ENCODE assay signal across 11 cellular contexts in genomic region chr21:28793043-28793442, GRCh38.
A peak's percentile ranks its signal among the peaks of the same experiment; 100 is the strongest.
DNase-seq lines count a peak whose midpoint lies in the region; ATAC-seq and TF ChIP-seq lines count a peak whose summit lies in the region.
"Had no signal": no experiment of that assay in that cellular context is flagged by ENCODE, and none has a peak within 500 bp of the region (broad histone marks: within the 10 kb centered on the region; RNA-seq: fewer than 3 reads in every experiment).

No MANE protein-coding gene starts in this region.

- H3K9me3 Mint-ChIP-seq in natural killer cell treated with Interleukin-12 subunit alpha and Interleukin-12 subunit beta and Interleukin-15 and Interleukin-18, amount 100 ng/mL, for 72 hours, result no peaks in the 10 kb centered on the region

- in situ Hi-C loops in G401 (cut with HindIII; ENCODE audit: low sequenced_read_pairs), result no loop called here

- H3K4me3 ChIP-seq in PC-3 (ENCODE audit: low read length) (no peak overlapping the region), fibroblast of lung (replicated peaks in 1 of 4; ENCODE audit: control extremely low read depth in 1 of 4, insufficient read depth in 1 of 4, low read depth in 3 of 4, low read length in 4 of 4) (no peak overlapping the region)

- peak overlapping the region; percentile 18 for H3K4me3 Mint-ChIP-seq in natural killer cell treated with Interleukin-12 subunit alpha and Interleukin-12 subunit beta and Interleukin-15 and Interleukin-18, amount 100 ng/mL, for 72 hours
- H3K4me3 Mint-ChIP-seq: activated naive CD8-positive, alpha-beta T cell; stimulated activated naive CD8-positive, alpha-beta T cell treated with anti-CD3 and anti-CD28 coated beads, Interleukin-15, amount 100 ng/mL, for 72 hours had no signal

- ATAC-seq in PC-3, result peak; percentile 25; the same call in 1 of the 2 replicates
- ATAC-seq in natural killer cell treated with Interleukin-12 subunit alpha and Interleukin-12 subunit beta and Interleukin-15 and Interleukin-18, amount 100 ng/mL, for 72 hours, result no peak
- ATAC-seq in HG02588 (IDR thresholded peaks at IDR 0.05; ENCODE audit: unreplicated experiment), result no peak
- ATAC-seq in HG03457 (IDR thresholded peaks at IDR 0.05; ENCODE audit: unreplicated experiment), result no peak
- ATAC-seq: stimulated activated naive CD8-positive, alpha-beta T cell treated with anti-CD3 and anti-CD28 coated beads, Interleukin-15, amount 100 ng/mL, for 72 hours had no signal

- H3K36me3 ChIP-seq in PC-3 (ENCODE audit: low read depth, low read length) (no peaks in the 10 kb centered on the region), fibroblast of lung (ENCODE audit: control insufficient read depth, insufficient read depth, low read length) (no peaks in the 10 kb centered on the region)

- no TSS peak for BruUV-seq in PC-3 (replicated peaks; lab: Mats Ljungman, UMichigan)

- H3K9me3 ChIP-seq in PC-3 (ENCODE audit: low read length) (no peaks in the 10 kb centered on the region), fibroblast of lung (ENCODE audit: control insufficient read depth, insufficient read depth, low read depth, low read length) (no peaks in the 10 kb centered on the region)

- H3K4me1 Mint-ChIP-seq in natural killer cell treated with Interleukin-12 subunit alpha and Interleukin-12 subunit beta and Interleukin-15 and Interleukin-18, amount 100 ng/mL, for 72 hours (ENCODE audit: low read depth in 2 of 2), result peaks cover 23 to 36% of the 10 kb centered on the region in 2 donors

- no peaks in the 10 kb centered on the region for H3K27me3 ChIP-seq in PC-3 (ENCODE audit: low read length)
- H3K27me3 ChIP-seq in fibroblast of lung (ENCODE audit: control insufficient read depth, insufficient read depth, low read length), result no peaks in the 10 kb centered on the region

- H3K27ac Mint-ChIP-seq in natural killer cell treated with Interleukin-12 subunit alpha and Interleukin-12 subunit beta and Interleukin-15 and Interleukin-18, amount 100 ng/mL, for 72 hours, result peak overlapping the region; percentile 33 to 54
- H3K27ac Mint-ChIP-seq: activated naive CD8-positive, alpha-beta T cell; stimulated activated naive CD8-positive, alpha-beta T cell treated with anti-CD3 and anti-CD28 coated beads, Interleukin-15, amount 100 ng/mL, for 72 hours had no signal

- TF ChIP-seq CTCF in PC-3 (conservative IDR thresholded peaks at IDR 0.05; ENCODE audit: low read depth, low read length) (peak; percentile 66), fibroblast of lung (conservative IDR thresholded peaks at IDR 0.05 in 1 of 2, IDR thresholded peaks at IDR 0.05 in 1 of 2; ENCODE audit: low read depth in 1 of 2, low read length in 2 of 2) (peak; percentile 66 to 71)

- H3K27ac ChIP-seq in PC-3 (ENCODE audit: low read length), result no peak overlapping the region
- H3K27ac ChIP-seq in fibroblast of lung (ENCODE audit: insufficient read depth, low read length), result no peak overlapping the region

- no peaks in the 10 kb centered on the region for H3F3A ChIP-seq in PC-3 (ENCODE audit: low read length, unreplicated experiment)

- H4K20me1 ChIP-seq in PC-3 (ENCODE audit: low read length), result no peaks in the 10 kb centered on the region
- H4K20me1 ChIP-seq in fibroblast of lung (ENCODE audit: control insufficient read depth, extremely low read depth, insufficient read depth, low read length), result no peaks in the 10 kb centered on the region

- DNase-seq in G401 (ENCODE audit: low spot score) (peak; percentile 30), PC-3 (peak; percentile 49), fibroblast of lung (ENCODE audit: low read depth in 2 of 2) (peak; percentile 21 to 86), D341Med (ENCODE audit: low spot score) (no peak), putamen (ENCODE audit: low spot score) (no peak)
- no peak for DNase-seq in natural killer cell treated with Interleukin-12 subunit alpha and Interleukin-12 subunit beta and Interleukin-15 and Interleukin-18, amount 100 ng/mL, for 72 hours (ENCODE audit: low spot score)
- DNase-seq: NCI-H2029 treated with DMSO at 0.1 percent for 48 hours; stimulated activated naive CD8-positive, alpha-beta T cell treated with anti-CD3 and anti-CD28 coated beads, Interleukin-15, amount 100 ng/mL, for 72 hours had no signal

- H3K36me3 Mint-ChIP-seq in natural killer cell treated with Interleukin-12 subunit alpha and Interleukin-12 subunit beta and Interleukin-15 and Interleukin-18, amount 100 ng/mL, for 72 hours, result no peaks in the 10 kb centered on the region

- no peaks in the 10 kb centered on the region for H3K79me2 ChIP-seq in PC-3 (ENCODE audit: low read length)
- H3K79me2 ChIP-seq in fibroblast of lung (ENCODE audit: control insufficient read depth, insufficient read depth, low read length), result no peaks in the 10 kb centered on the region

- POLR2A ChIA-PET in PC-3 (lab: Charles Lee; ENCODE audit: unreplicated experiment), result no interaction called here

- intact Hi-C loops in PC-3 (cut with micrococcal nuclease), result loop anchor here (1.0 to 5.0 kb wide), 6 partner anchors 48 to 1946 kb away; partner anchors contain the start of gene ADAMTS1

- H3K4me1 ChIP-seq in PC-3 (ENCODE audit: insufficient read depth, low read length) (peaks cover 23% of the 10 kb centered on the region), fibroblast of lung (ENCODE audit: control insufficient read depth, extremely low read depth, insufficient read depth, low read length) (no peaks in the 10 kb centered on the region)

- H3K27me3 Mint-ChIP-seq in natural killer cell treated with Interleukin-12 subunit alpha and Interleukin-12 subunit beta and Interleukin-15 and Interleukin-18, amount 100 ng/mL, for 72 hours, result no peaks in the 10 kb centered on the region
- H3K27me3 Mint-ChIP-seq: activated naive CD8-positive, alpha-beta T cell; stimulated activated naive CD8-positive, alpha-beta T cell treated with anti-CD3 and anti-CD28 coated beads, Interleukin-15, amount 100 ng/mL, for 72 hours had no signal

- H3K9ac ChIP-seq in PC-3 (ENCODE audit: low read length) (no peak overlapping the region), fibroblast of lung (ENCODE audit: insufficient read depth, low read length) (no peak overlapping the region)

- CTCF ChIA-PET in PC-3 (lab: Charles Lee), result no interaction called here

- H3K4me2 ChIP-seq in PC-3 (ENCODE audit: low read length) (no peak overlapping the region), fibroblast of lung (ENCODE audit: extremely low read depth, insufficient read depth, low read length) (no peak overlapping the region)

- H3K9me2 ChIP-seq in PC-3 (replicated peaks; ENCODE audit: low read length), result no peaks in the 10 kb centered on the region

- H2AFZ ChIP-seq in PC-3 (ENCODE audit: low read length) (no peak overlapping the region), fibroblast of lung (ENCODE audit: low read length) (no peak overlapping the region)

Comparison
In these comparisons a context has a peak if more than half of its experiments do, and no peak if none do; other contexts are left out.
1. DNase-seq: peak in G401 (single experiment), PC-3 (single experiment) and fibroblast of lung (2 of 2); none in natural killer cell treated with Interleukin-12 subunit alpha and Interleukin-12 subunit beta and Interleukin-15 and Interleukin-18, amount 100 ng/mL, for 72 hours (single experiment), D341Med (single experiment) and putamen (single experiment).